ENCODE assay signal across 1 cellular context in the genomic region with DNA sequence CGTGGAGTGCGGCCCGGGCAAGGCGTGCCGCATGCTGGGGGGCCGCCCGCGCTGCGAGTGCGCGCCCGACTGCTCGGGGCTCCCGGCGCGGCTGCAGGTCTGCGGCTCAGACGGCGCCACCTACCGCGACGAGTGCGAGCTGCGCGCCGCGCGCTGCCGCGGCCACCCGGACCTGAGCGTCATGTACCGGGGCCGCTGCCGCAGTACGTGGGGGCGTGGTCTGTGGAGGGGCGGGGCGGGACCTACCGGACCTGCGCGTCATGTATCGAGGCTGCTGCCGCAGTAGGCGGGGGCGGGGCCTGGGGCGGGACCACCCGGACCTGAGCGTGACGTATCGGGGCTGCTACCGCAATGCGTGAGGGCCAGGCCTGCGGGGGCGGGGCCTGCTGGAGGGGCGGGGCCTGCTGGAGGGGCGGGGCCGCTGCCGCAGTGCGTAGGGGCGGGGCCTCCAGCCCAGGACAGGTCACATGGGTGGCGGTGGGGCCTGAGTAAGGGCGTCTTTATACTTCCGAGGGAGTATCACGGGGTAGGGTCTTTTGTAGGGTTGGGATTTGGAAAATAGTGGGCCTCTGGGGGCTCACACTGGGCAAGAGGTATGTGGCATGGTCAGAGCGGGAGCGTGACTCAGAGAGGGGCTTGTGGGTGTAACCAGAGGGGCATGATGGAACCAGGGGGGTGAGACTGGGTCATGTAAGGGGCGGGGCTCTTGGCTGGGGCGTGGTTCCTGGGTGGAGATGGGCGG.
TF ChIP-seq lines count a peak whose summit lies in the region.

No MANE protein-coding gene starts in this region.

TF ChIP-seq in SK-N-SH treated with all-trans-retinoic acid at 6 μM for 48 hours, 23 proteins besides CTCF, POLR2A, EP300 and RAD21 (continued from another document):
- TF ChIP-seq TSHZ2 (CRISPR knock-in tag; IDR thresholded peaks at IDR 0.05): no peak
- no peak for TF ChIP-seq RARB (CRISPR knock-in tag; IDR thresholded peaks at IDR 0.05)
- TF ChIP-seq POU6F1 (CRISPR knock-in tag; IDR thresholded peaks at IDR 0.05; ENCODE audit: borderline replicate concordance, low read depth): no peak
- no peak for TF ChIP-seq PPARA (CRISPR knock-in tag; IDR thresholded peaks at IDR 0.05; ENCODE audit: borderline replicate concordance)
- no peak; the same call in 1 of the 2 replicates for TF ChIP-seq PATZ1 (CRISPR knock-in tag; IDR thresholded peaks at IDR 0.05; ENCODE audit: borderline replicate concordance)
- TF ChIP-seq BACH2 (CRISPR knock-in tag; IDR thresholded peaks at IDR 0.05; ENCODE audit: borderline replicate concordance): no peak
- TF ChIP-seq ZFP3 (CRISPR knock-in tag; IDR thresholded peaks at IDR 0.05): no peak
- no peak for TF ChIP-seq CSDC2 (CRISPR knock-in tag; IDR thresholded peaks at IDR 0.05)
